Comparison of ENCODE assay signal across 18 cellular contexts in the genomic region with DNA sequence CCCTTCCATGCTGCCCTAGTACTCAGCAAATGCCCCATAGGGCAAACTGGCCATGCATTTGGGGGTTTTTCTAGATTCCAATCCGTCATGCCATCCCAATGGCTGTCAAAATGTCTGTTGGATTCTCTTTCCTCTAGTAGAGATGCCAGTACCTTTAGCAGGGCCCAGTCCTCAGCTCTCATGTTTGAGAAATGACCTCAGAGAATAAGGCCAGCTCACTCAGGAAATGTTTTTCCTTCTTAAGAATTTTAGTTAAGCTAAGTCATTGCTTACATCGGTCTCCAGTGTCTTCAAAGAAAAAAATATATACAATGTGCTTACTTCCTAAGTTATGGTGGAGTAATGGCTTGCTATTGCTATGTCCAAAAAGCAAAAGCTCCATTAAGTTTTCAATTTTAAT.
"Had no signal": no experiment of that assay in that cellular context is flagged by ENCODE, and none has a peak within 500 bp of the region (broad histone marks: within the 10 kb centered on the region; RNA-seq: fewer than 3 reads in every experiment).

No MANE protein-coding gene starts in this region.

- H3K36me3 ChIP-seq: stomach, upper lobe of right lung had no signal

- H3K4me3 Mint-ChIP-seq: activated CD8-positive, alpha-beta T cell treated with anti-CD3 and anti-CD28 coated beads for 36 hours; activated T-cell treated with anti-CD3 and anti-CD28 coated beads, Interleukin-2, amount 50 U/mL, for 4 hours; brain; immature natural killer cell; nephron; T-helper 17 cell; WTC11 had no signal

- DNase-seq: activated CD4-positive, alpha-beta T cell treated with anti-CD3 and anti-CD28 coated beads for 4 hours; activated CD8-positive, alpha-beta T cell treated with anti-CD3 and anti-CD28 coated beads for 36 hours; activated effector memory CD4-positive, alpha-beta T cell treated with Interleukin-2 at 50 U/mL for 16 hours; activated naive CD4-positive, alpha-beta T cell treated with anti-CD3 and anti-CD28 coated beads, Interleukin-2, amount 50 U/mL, for 16 hours; activated T-cell treated with anti-CD3 and anti-CD28 coated beads, Interleukin-2, amount 50 U/mL, for 4 hours; amygdala; foreskin keratinocyte; immature natural killer cell; stimulated activated CD4-positive, alpha-beta T cell treated with anti-CD3 and anti-CD28 coated beads, Interleukin-1b, Interleukin-23, amount 100 ng/mL, for 48 hours; stomach; T-helper 17 cell; testis; upper lobe of right lung had no signal

- H3K4me3 ChIP-seq: stomach, testis, upper lobe of right lung had no signal

- H3K9me3 Mint-ChIP-seq: brain, immature natural killer cell, WTC11 had no signal

- ATAC-seq: activated CD8-positive, alpha-beta T cell treated with anti-CD3 and anti-CD28 coated beads for 36 hours; activated T-cell treated with anti-CD3 and anti-CD28 coated beads, Interleukin-2, amount 50 U/mL, for 4 hours; esophagus mucosa; foreskin keratinocyte; sciatic nerve; T-helper 17 cell; upper lobe of right lung; WTC11 had no signal

- H3K27ac Mint-ChIP-seq: activated CD8-positive, alpha-beta T cell treated with anti-CD3 and anti-CD28 coated beads for 36 hours; brain; nephron; T-helper 17 cell; WTC11 had no signal

- H3K27me3 ChIP-seq: testis, upper lobe of right lung had no signal

- H3K36me3 Mint-ChIP-seq: brain, WTC11 had no signal

- H3K4me1 ChIP-seq: foreskin keratinocyte, stomach, testis had no signal

- H3K9me3 ChIP-seq: stomach, testis, upper lobe of right lung had no signal

- H3K4me1 Mint-ChIP-seq: brain, nephron, WTC11 had no signal

- H3K27ac ChIP-seq: foreskin keratinocyte, stomach, testis, upper lobe of right lung had no signal
